Comparison of ENCODE assay signal across 8 cellular contexts in the genomic region with DNA sequence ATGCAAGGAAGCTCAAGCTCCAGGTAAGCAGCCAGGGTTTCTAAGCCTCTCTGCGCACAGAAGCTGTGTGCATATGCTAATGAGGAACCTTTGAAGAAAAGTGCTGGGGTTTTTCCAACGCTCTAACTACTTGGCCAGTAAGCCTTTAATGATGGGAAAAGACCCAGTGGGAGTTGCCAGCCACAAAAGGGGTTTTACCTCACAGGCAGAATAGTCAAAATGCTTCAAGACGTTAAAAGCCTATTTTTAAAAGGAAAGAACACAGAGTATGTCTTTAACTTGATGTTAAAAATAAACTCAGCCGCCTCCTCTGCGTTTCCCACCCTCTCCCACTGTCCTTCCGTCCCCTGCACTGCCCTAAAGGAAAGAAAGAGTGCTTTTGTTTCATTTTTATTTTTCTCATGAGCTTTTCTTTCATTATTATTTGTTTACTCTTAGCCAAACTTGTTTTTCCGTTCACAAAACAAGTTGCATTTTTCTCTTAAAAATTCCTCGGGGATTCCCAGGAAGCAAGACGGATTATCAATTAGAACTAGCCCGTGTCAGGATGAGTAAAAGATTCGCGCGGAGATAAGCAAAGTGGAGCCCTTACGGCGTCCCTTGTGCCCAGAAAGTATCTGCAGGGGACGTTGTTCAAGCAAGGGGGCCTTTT.
DNase-seq lines count a peak whose midpoint lies in the region; ATAC-seq, FAIRE-seq and TF ChIP-seq lines count a peak whose summit lies in the region.

No MANE protein-coding gene starts in this region.

- peak; percentile 88 to 91 for ATAC-seq in activated CD4-positive, CD25-positive, alpha-beta regulatory T cell treated with anti-CD3 and anti-CD28 coated beads, Interleukin-2, amount 50 U/mL, for 24 hours
- ATAC-seq in natural killer cell treated with Interleukin-12 subunit alpha and Interleukin-12 subunit beta and Interleukin-15 and Interleukin-18, amount 100 ng/mL, for 72 hours, result peak; percentile 33 to 50

- DNase-seq in activated CD4-positive, CD25-positive, alpha-beta regulatory T cell (lab: John Stamatoyannopoulos, UW), result no peak
- DNase-seq in HFFc6 (no peak), NT2/D1 (ENCODE audit: low read depth, low spot score) (peak; percentile 74), GOT3 (lab: John Stamatoyannopoulos, UW) (no peak), HPDE6-E6E7 (ENCODE audit: extremely low spot score) (no peak)
- DNase-seq in natural killer cell treated with Interleukin-12 subunit alpha and Interleukin-12 subunit beta and Interleukin-15 and Interleukin-18, amount 100 ng/mL, for 72 hours (ENCODE audit: low spot score), result no peak

- H3K9me3 Mint-ChIP-seq in HFFc6, result no peaks in the 10 kb centered on the region
- H3K9me3 Mint-ChIP-seq in natural killer cell treated with Interleukin-12 subunit alpha and Interleukin-12 subunit beta and Interleukin-15 and Interleukin-18, amount 100 ng/mL, for 72 hours, result no peaks in the 10 kb centered on the region

- H3K27ac Mint-ChIP-seq in HFFc6, result no peak overlapping the region; the same call in 1 of the 2 replicates
- no peak overlapping the region for H3K27ac Mint-ChIP-seq in natural killer cell treated with Interleukin-12 subunit alpha and Interleukin-12 subunit beta and Interleukin-15 and Interleukin-18, amount 100 ng/mL, for 72 hours

- peak overlapping the region; percentile 22 for H3K9ac ChIP-seq in NT2/D1 (ENCODE audit: insufficient read length, low read depth)

- H3K36me3 Mint-ChIP-seq in HFFc6 (ENCODE audit: low read depth), result no peaks in the 10 kb centered on the region
- H3K36me3 Mint-ChIP-seq in natural killer cell treated with Interleukin-12 subunit alpha and Interleukin-12 subunit beta and Interleukin-15 and Interleukin-18, amount 100 ng/mL, for 72 hours, result no peaks in the 10 kb centered on the region

- peak overlapping the region; percentile 86 for H3K4me3 Mint-ChIP-seq in HFFc6
- peak overlapping the region; percentile 30 for H3K4me3 Mint-ChIP-seq in natural killer cell treated with Interleukin-12 subunit alpha and Interleukin-12 subunit beta and Interleukin-15 and Interleukin-18, amount 100 ng/mL, for 72 hours

- H3K4me1 ChIP-seq in NT2/D1 (ENCODE audit: insufficient read depth, insufficient read length), result peaks cover 2% of the 10 kb centered on the region

- H3K4me3 ChIP-seq in NT2/D1 (ENCODE audit: insufficient read length, low read depth), result peak overlapping the region; percentile 24

- FAIRE-seq in endometrium (lab: Jason Lieb, UNC), result peak; percentile 21

- H3K36me3 ChIP-seq in NT2/D1 (ENCODE audit: insufficient read depth, insufficient read length, low read length), result no peaks in the 10 kb centered on the region

- H3K4me1 Mint-ChIP-seq in HFFc6 (ENCODE audit: low read depth), result peaks cover 32% of the 10 kb centered on the region
- no peaks in the 10 kb centered on the region for H3K4me1 Mint-ChIP-seq in natural killer cell treated with Interleukin-12 subunit alpha and Interleukin-12 subunit beta and Interleukin-15 and Interleukin-18, amount 100 ng/mL, for 72 hours (ENCODE audit: low read depth in 2 of 2)

- H3K27me3 ChIP-seq in NT2/D1 (ENCODE audit: insufficient read depth, insufficient read length), result no peaks in the 10 kb centered on the region

- no peaks in the 10 kb centered on the region for H3K27me3 Mint-ChIP-seq in HFFc6 (ENCODE audit: insufficient read depth)
- peaks cover 9 to 21% of the 10 kb centered on the region in 2 donors for H3K27me3 Mint-ChIP-seq in natural killer cell treated with Interleukin-12 subunit alpha and Interleukin-12 subunit beta and Interleukin-15 and Interleukin-18, amount 100 ng/mL, for 72 hours

- no peak for TF ChIP-seq CTCF in HFFc6 (IDR thresholded peaks at IDR 0.05)

- no peaks in the 10 kb centered on the region for H3K9me3 ChIP-seq in NT2/D1 (ENCODE audit: insufficient read depth, low read length)
